ENCODE assay signal across 17 cellular contexts in the genomic region with DNA sequence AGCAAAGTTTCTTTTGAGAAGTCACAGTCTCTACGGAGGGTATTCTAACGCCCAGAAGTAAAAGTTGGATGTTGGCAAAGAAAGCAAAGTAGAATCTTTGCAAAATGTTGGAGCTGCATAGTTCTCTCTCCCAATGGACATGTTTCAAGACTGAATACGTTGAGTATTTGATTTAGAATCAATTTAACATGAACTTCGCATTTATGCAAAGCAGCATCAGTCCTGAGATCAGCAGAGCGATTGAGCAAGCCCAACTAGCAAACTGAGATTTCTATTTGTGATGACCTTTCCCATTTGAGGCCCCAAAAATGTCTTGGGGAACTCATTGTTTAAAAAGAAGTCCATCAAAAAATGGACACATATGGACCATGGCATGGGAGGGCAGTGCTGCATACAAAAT. TPM values are rescaled to one million over a fixed set of nuclear protein-coding genes. Genes with fewer than 3 reads are reported as not detected.
DNase-seq lines count a peak whose midpoint lies in the region; ATAC-seq and TF ChIP-seq lines count a peak whose summit lies in the region.
"Had no signal": no experiment of that assay in that cellular context is flagged by ENCODE, and none has a peak within 500 bp of the region (broad histone marks: within the 10 kb centered on the region; RNA-seq: fewer than 3 reads in every experiment).

No MANE protein-coding gene starts in this region.

- BruUV-seq in Caco-2 (replicated peaks; lab: Mats Ljungman, UMichigan) = no TSS peak

- TF ChIP-seq CTCF in CD8-positive, alpha-beta T cell (IDR thresholded peaks at IDR 0.05) = no peak
- TF ChIP-seq CTCF in WTC11 (IDR thresholded peaks at IDR 0.05) (no peak), Caco-2 (IDR thresholded peaks at IDR 0.05; ENCODE audit: insufficient read depth in 1 of 2, low read depth in 1 of 2, low read length in 1 of 2, severe bottlenecking in 1 of 2, unreplicated experiment in 1 of 2) (no peak)

- no peak for DNase-seq in CD8-positive, alpha-beta T cell
- DNase-seq in WTC11 (ENCODE audit: low spot score) (no peak), immature natural killer cell (no peak), NCI-H345 (lab: John Stamatoyannopoulos, UW) (no peak), Caco-2 (no peak)
- DNase-seq in stimulated activated CD4-positive, alpha-beta T cell treated with anti-CD3 and anti-CD28 coated beads, Interleukin-4, amount 100 ng/mL, for 24 hours = no peak
- DNase-seq: activated CD8-positive, alpha-beta memory T cell treated with anti-CD3 and anti-CD28 coated beads for 24 hours; caudate nucleus; DMS79; effector CD8-positive, alpha-beta T cell; NCI-H1436 treated with DMSO at 0.1 percent for 48 hours; NCI-H446; posterior cingulate gyrus had no signal

- intact Hi-C loops in CD8-positive, alpha-beta T cell (cut with DNase I, micrococcal nuclease) = loop anchor here in 1 of 2 experiments (10.0 kb wide), 2 partner anchors 236 to 1106 kb away; no protein-coding TSS in a partner anchor
- intact Hi-C loops in Caco-2 (cut with micrococcal nuclease; ENCODE audit: unreplicated experiment) = no loop called here

- H3K9me3 Mint-ChIP-seq in CD8-positive, alpha-beta T cell = no peaks in the 10 kb centered on the region
- no peaks in the 10 kb centered on the region for H3K9me3 Mint-ChIP-seq in WTC11
- no peaks in the 10 kb centered on the region for H3K9me3 Mint-ChIP-seq in immature natural killer cell
- no peaks in the 10 kb centered on the region for H3K9me3 Mint-ChIP-seq in Caco-2 (ENCODE audit: unreplicated experiment)

- H2AFZ ChIP-seq in ACC112 (ENCODE audit: low read length, unreplicated experiment) = no peak overlapping the region

- no peaks in the 10 kb centered on the region for H3K79me2 ChIP-seq in ACC112 (ENCODE audit: control insufficient read depth, insufficient read depth, low read length, unreplicated experiment)

- POLR2A ChIA-PET in CD8-positive, alpha-beta T cell (lab: Charles Lee) = no interaction called here
- POLR2A ChIA-PET in WTC11 (lab: Charles Lee) (no interaction called here), Caco-2 (lab: Charles Lee) (no interaction called here)

- H3K27me3 ChIP-seq in ACC112 (ENCODE audit: insufficient read depth, low read length) (no peaks in the 10 kb centered on the region), Caco-2 (replicated peaks; ENCODE audit: control insufficient read depth, insufficient read depth, low read length) (no peaks in the 10 kb centered on the region)
- no peaks in the 10 kb centered on the region for H3K27me3 ChIP-seq in CD8-positive, alpha-beta T cell (ENCODE audit: insufficient read depth, low read length)

- H3K4me1 Mint-ChIP-seq in CD8-positive, alpha-beta T cell (ENCODE audit: low read depth) = peaks cover 96% of the 10 kb centered on the region
- H3K4me1 Mint-ChIP-seq in WTC11 (peaks cover 19% of the 10 kb centered on the region), immature natural killer cell (peaks cover 96 to 100% of the 10 kb centered on the region in 2 donors), Caco-2 (ENCODE audit: low read depth, unreplicated experiment) (no peaks in the 10 kb centered on the region)

- H3K4me1 ChIP-seq in ACC112 (ENCODE audit: control insufficient read depth, insufficient read depth, low read length, unreplicated experiment) (peaks cover 7% of the 10 kb centered on the region), Caco-2 (peaks cover 19% of the 10 kb centered on the region)
- peaks cover 90% of the 10 kb centered on the region for H3K4me1 ChIP-seq in CD8-positive, alpha-beta T cell (ENCODE audit: insufficient read depth, low read length)

- peaks cover 54% of the 10 kb centered on the region for H3K36me3 Mint-ChIP-seq in CD8-positive, alpha-beta T cell
- H3K36me3 Mint-ChIP-seq in WTC11 (no peaks in the 10 kb centered on the region), immature natural killer cell (peaks cover 0 to 6% (median 6%) of the 10 kb centered on the region in 3 donors), Caco-2 (ENCODE audit: insufficient read depth, unreplicated experiment) (no peaks in the 10 kb centered on the region)

- H3K27ac ChIP-seq in ACC112 (ENCODE audit: low read depth, low read length) = no peak overlapping the region
- no peak overlapping the region for H3K27ac ChIP-seq in CD8-positive, alpha-beta T cell (ENCODE audit: low read depth, low read length)
- H3K27ac ChIP-seq: KMS-11 had no signal

- H3K36me3 ChIP-seq in ACC112 (ENCODE audit: insufficient read depth, low read length) (no peaks in the 10 kb centered on the region), Caco-2 (ENCODE audit: control insufficient read depth, insufficient read depth, low read length) (no peaks in the 10 kb centered on the region)
- H3K36me3 ChIP-seq in CD8-positive, alpha-beta T cell (ENCODE audit: insufficient read depth, low read length) = no peaks in the 10 kb centered on the region

- CTCF ChIA-PET in CD8-positive, alpha-beta T cell (lab: Charles Lee) = interaction anchor here (3.8 kb wide), 1 partner anchor 10 kb away, joined by 13 read pairs; no protein-coding TSS in a partner anchor
- CTCF ChIA-PET in WTC11 (lab: Charles Lee) (interaction anchor here (0.9 to 1.2 kb wide), 2 partner anchors 151 to 296 kb away, joined by 3 to 4 read pairs; no protein-coding TSS in a partner anchor), Caco-2 (lab: Charles Lee) (no interaction called here)

- no peaks in the 10 kb centered on the region for H3K9me3 ChIP-seq in CD8-positive, alpha-beta T cell (ENCODE audit: low read length)
- no peaks in the 10 kb centered on the region for H3K9me3 ChIP-seq in Caco-2

- H3K27me3 Mint-ChIP-seq in CD8-positive, alpha-beta T cell (ENCODE audit: low read depth) = no peaks in the 10 kb centered on the region
- H3K27me3 Mint-ChIP-seq in WTC11 (ENCODE audit: low read depth) = peaks cover 4% of the 10 kb centered on the region
- H3K27me3 Mint-ChIP-seq in immature natural killer cell (ENCODE audit: low read depth in 3 of 3) = peaks cover 7 to 23% (median 19%) of the 10 kb centered on the region in 3 donors
- no peaks in the 10 kb centered on the region for H3K27me3 Mint-ChIP-seq in Caco-2 (ENCODE audit: insufficient read depth, unreplicated experiment)

- H3K27ac Mint-ChIP-seq in CD8-positive, alpha-beta T cell = peak overlapping the region; percentile 97
- peak overlapping the region; percentile 17; the same call in 1 of the 2 replicates for H3K27ac Mint-ChIP-seq in WTC11
- H3K27ac Mint-ChIP-seq in immature natural killer cell = peak overlapping the region; percentile 95 to 100 (median 99)
- H3K27ac Mint-ChIP-seq in Caco-2 (ENCODE audit: unreplicated experiment) = no peak overlapping the region

- ATAC-seq in CD8-positive, alpha-beta T cell = no peak
- ATAC-seq in WTC11 = no peak
- ATAC-seq in GM21529 (IDR thresholded peaks at IDR 0.05; ENCODE audit: unreplicated experiment) = no peak

- peak overlapping the region; percentile 29; the same call in 1 of the 2 replicates for H3K4me3 ChIP-seq in ACC112 (ENCODE audit: low read depth, low read length)
- H3K4me3 ChIP-seq in CD8-positive, alpha-beta T cell (ENCODE audit: low read depth, low read length) = no peak overlapping the region
- H3K4me3 ChIP-seq in Caco-2 (ENCODE audit: low read depth, low read length) = no peak overlapping the region
- H3K4me3 ChIP-seq: smooth muscle cell had no signal

- H3K4me3 Mint-ChIP-seq in CD8-positive, alpha-beta T cell = peak overlapping the region; percentile 66
- H3K4me3 Mint-ChIP-seq in WTC11 (no peak overlapping the region), immature natural killer cell (peak overlapping the region; percentile 92 to 99 (median 96)), Caco-2 (ENCODE audit: unreplicated experiment) (no peak overlapping the region)

TF ChIP-seq in WTC11, 78 proteins besides CTCF, POLR2A, EP300 and RAD21 (continues in another document):
- TF ChIP-seq, protein P1, sequence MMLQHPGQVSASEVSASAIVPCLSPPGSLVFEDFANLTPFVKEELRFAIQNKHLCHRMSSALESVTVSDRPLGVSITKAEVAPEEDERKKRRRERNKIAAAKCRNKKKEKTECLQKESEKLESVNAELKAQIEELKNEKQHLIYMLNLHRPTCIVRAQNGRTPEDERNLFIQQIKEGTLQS (CRISPR knock-in tag; conservative IDR thresholded peaks at IDR 0.05) = no peak
- TF ChIP-seq ZNF121 (CRISPR knock-in tag; IDR thresholded peaks at IDR 0.05) = no peak
- no peak for TF ChIP-seq GTF2I (CRISPR knock-in tag; conservative IDR thresholded peaks at IDR 0.05)
- no peak for TF ChIP-seq CBFB (CRISPR knock-in tag; IDR thresholded peaks at IDR 0.05; ENCODE audit: low read depth)
- no peak for TF ChIP-seq ZNF416 (CRISPR knock-in tag; IDR thresholded peaks at IDR 0.05)
- TF ChIP-seq SMAD3 (CRISPR knock-in tag; IDR thresholded peaks at IDR 0.05; ENCODE audit: borderline replicate concordance) = no peak
- TF ChIP-seq ARID4B (CRISPR knock-in tag; IDR thresholded peaks at IDR 0.05; ENCODE audit: borderline replicate concordance) = no peak

RNA-seq across cellular contexts. Expression of gene RUNX1, which starts 8.0 kb away (rescaled TPM):
- 10 to 100 TPM; 39.3 to 43.1 TPM for total RNA-seq in CD8-positive, alpha-beta T cell
- total RNA-seq in WTC11 (2021) = 1.0 to 2.2 TPM (median 1.3 TPM) in 3 replicates
- polyA plus RNA-seq in immature natural killer cell = 10 to 100 TPM in 2 of 3 donors, 1 to 10 TPM in 1; 6.2 to 25.2 (median 10.6) TPM
- 11.7 and 12.1 TPM in 2 replicates for total RNA-seq in Caco-2 (2022)

Comparison
In these comparisons a context has a peak if more than half of its experiments do, and no peak if none do; other contexts are left out.
1. H3K4me3 Mint-ChIP-seq: peak in CD8-positive, alpha-beta T cell (single experiment) and immature natural killer cell (5 of 5); none in WTC11 (single experiment) and Caco-2 (single experiment).